1 cellular context compared by ENCODE assay signal in the genomic region with DNA sequence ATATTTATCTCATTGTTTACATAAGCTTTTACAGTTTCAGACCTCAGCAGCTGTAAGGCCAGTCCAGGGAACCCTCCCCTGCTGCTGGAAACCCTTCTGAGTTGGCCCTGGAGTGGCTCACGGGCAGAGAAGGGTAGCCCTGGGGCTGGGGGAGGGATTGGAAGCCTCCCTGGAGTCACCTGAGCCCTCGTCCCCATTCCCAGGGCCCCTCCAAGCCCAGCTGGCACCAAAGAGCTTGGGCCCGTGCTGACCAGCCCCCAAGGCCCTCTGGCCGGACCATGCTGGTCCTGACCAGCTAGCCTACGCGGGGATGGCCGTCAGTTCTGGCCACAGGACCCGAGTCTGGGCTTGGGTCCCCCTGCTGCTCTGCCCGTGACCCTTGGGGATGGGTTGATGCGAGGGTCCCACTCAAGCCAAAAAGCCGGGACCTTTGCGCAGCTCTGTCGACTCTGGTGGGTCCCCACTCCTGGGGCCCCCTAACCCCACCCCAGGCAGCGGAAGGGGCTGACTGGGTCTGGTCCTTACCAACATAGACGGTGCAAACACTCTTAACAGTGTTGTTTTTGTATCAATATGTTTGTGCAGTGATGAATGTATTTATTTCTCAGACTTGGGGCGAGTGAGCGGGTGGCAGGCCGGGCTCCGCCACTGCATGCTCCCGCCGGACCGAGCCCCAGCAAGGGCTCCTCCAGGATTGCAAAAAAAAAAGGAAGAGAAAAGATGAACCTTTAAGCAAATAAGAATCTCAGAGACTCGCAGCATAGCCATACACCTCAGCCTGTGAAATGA.
TF ChIP-seq lines count a peak whose summit lies in the region.

No MANE protein-coding gene starts in this region.

TF ChIP-seq in H1, 55 proteins besides CTCF, POLR2A, EP300 and RAD21:
- TF ChIP-seq SAP30 (IDR thresholded peaks at IDR 0.05; ENCODE audit: insufficient read depth, insufficient replicate concordance, low read length) (no peak), CREB1 (IDR thresholded peaks at IDR 0.05) (no peak), GTF2F1 (IDR thresholded peaks at IDR 0.05; ENCODE audit: borderline replicate concordance, low read depth, low read length) (no peak), POLR2AphosphoS5 (IDR thresholded peaks at IDR 0.05; ENCODE audit: low read depth, low read length) (no peak), POU5F1 (IDR thresholded peaks at IDR 0.05; ENCODE audit: low read depth, low read length) (no peak), CBX8 (IDR thresholded peaks at IDR 0.05; ENCODE audit: borderline replicate concordance, low read depth, low read length) (no peak), JUN (IDR thresholded peaks at IDR 0.05; ENCODE audit: low read depth, low read length) (no peak), PHF8 (conservative IDR thresholded peaks at IDR 0.05; ENCODE audit: low read depth, low read length) (no peak)
- TF ChIP-seq, protein P1, sequence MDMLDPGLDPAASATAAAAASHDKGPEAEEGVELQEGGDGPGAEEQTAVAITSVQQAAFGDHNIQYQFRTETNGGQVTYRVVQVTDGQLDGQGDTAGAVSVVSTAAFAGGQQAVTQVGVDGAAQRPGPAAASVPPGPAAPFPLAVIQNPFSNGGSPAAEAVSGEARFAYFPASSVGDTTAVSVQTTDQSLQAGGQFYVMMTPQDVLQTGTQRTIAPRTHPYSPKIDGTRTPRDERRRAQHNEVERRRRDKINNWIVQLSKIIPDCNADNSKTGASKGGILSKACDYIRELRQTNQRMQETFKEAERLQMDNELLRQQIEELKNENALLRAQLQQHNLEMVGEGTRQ (IDR thresholded peaks at IDR 0.05; ENCODE audit: low read length): no peak
- TF ChIP-seq, protein P2, sequence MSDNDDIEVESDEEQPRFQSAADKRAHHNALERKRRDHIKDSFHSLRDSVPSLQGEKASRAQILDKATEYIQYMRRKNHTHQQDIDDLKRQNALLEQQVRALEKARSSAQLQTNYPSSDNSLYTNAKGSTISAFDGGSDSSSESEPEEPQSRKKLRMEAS (IDR thresholded peaks at IDR 0.05): no peak
TF ChIP-seq in H1: peak in this region for 0.
